ENCODE assay signal across 10 cellular contexts in the genomic region with DNA sequence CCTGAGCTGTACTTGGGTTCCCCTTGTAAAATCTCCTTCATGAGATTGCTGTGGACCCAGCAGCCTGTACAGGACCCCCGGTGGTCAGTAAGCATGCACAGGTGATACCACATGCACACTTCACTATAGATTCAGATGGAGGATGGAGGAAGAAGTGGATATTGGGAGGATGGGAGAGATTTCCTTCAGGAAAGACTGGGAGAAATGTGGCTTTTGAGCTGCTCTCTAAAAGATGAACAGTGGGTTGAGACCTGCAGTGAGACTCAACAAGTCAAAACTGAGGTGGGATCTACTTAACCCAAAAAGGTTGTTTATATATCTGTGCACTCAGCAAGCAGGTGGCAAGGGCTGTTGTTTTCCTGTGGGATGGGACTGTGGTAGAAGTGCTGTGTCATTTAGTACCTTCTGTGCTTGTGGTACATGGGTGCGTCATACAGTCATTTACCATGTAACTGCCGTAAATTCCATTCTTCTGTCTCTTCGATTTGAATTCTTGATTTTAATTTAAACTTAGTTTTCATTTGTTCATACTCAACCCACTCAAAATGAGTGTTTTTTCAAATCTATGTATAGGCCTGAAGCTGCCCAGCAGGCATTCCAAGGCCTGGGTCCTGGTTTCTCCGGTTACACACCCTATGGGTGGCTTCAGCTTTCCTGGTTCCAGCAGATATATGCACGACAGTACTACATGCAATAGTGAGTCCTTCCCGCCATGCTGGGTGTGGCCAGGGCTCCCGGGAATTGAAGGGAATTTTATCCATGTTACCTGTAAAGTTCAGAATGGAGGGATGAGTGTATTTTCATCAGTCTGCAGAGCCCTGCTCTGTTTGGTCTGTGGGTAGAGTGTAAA. TPM values are rescaled to one million over a fixed set of nuclear protein-coding genes. Genes with fewer than 3 reads are reported as not detected.
DNase-seq lines count a peak whose midpoint lies in the region; ATAC-seq and TF ChIP-seq lines count a peak whose summit lies in the region.
"Had no signal": no experiment of that assay in that cellular context is flagged by ENCODE, and none has a peak within 500 bp of the region (broad histone marks: within the 10 kb centered on the region; RNA-seq: fewer than 3 reads in every experiment).

No MANE protein-coding gene starts in this region.

- H3K9me2 ChIP-seq in PC-9 (ENCODE audit: insufficient read depth), result no peaks in the 10 kb centered on the region

- H3K4me1 ChIP-seq in left ventricle myocardium inferior, result peaks cover 58% of the 10 kb centered on the region
- H3K4me1 ChIP-seq in esophagus squamous epithelium, result peaks cover 12 to 66% (median 20%) of the 10 kb centered on the region in 3 donors
- peaks cover 7% of the 10 kb centered on the region for H3K4me1 ChIP-seq in thymus (ENCODE audit: control insufficient read depth, insufficient read depth, low read length)
- H3K4me1 ChIP-seq in PC-9 (replicated peaks; ENCODE audit: insufficient read depth), result peaks cover 23% of the 10 kb centered on the region

- CTCF ChIA-PET in PC-9 (lab: Charles Lee), result interaction anchor here (0.7 kb wide), 1 partner anchor 74 kb away, joined by 5 read pairs; a partner anchor contains a TSS

- peak overlapping the region; percentile 83 for H3K4me3 Mint-ChIP-seq in T-helper 17 cell

- WGBS in esophagus squamous epithelium, 2 donors, result 70 to 78% methylated on average over 7 to 8 of the region's 8 CpGs
- 75% methylated on average over 8 of the region's 8 CpGs for WGBS in thymus

- peaks cover 46% of the 10 kb centered on the region for H3F3A ChIP-seq in PC-9 (ENCODE audit: insufficient read depth, low read depth)

- H3K27me3 Mint-ChIP-seq in T-helper 17 cell, result no peaks in the 10 kb centered on the region

- no peaks in the 10 kb centered on the region for H3K27me3 ChIP-seq in left ventricle myocardium inferior (ENCODE audit: low read depth)
- H3K27me3 ChIP-seq in esophagus squamous epithelium, result no peaks in the 10 kb centered on the region
- H3K27me3 ChIP-seq in thymus (ENCODE audit: control insufficient read depth, insufficient read depth), result no peaks in the 10 kb centered on the region
- no peaks in the 10 kb centered on the region for H3K27me3 ChIP-seq in PC-9 (ENCODE audit: insufficient read depth, low read depth)

- POLR2A ChIA-PET in PC-9 (lab: Charles Lee; ENCODE audit: unreplicated experiment), result no interaction called here

- intact Hi-C loops in Right ventricle myocardium inferior (cut with DNase I), result loop anchor here (10.0 kb wide), 1 partner anchor 246 kb away; a partner anchor contains a TSS
- intact Hi-C loops in left ventricle myocardium inferior (cut with micrococcal nuclease), result no loop called here
- intact Hi-C loops in esophagus squamous epithelium (cut with DNase I), result no loop called here
- intact Hi-C loops in PC-9 (cut with micrococcal nuclease; ENCODE audit: unreplicated experiment), result no loop called here

- no peak overlapping the region for H2AFZ ChIP-seq in PC-9

- TF ChIP-seq CTCF in left ventricle myocardium inferior (IDR thresholded peaks at IDR 0.05; ENCODE audit: borderline replicate concordance), result no peak
- TF ChIP-seq CTCF in esophagus squamous epithelium (IDR thresholded peaks at IDR 0.05), result no peak
- no peak for TF ChIP-seq CTCF in PC-9 (conservative IDR thresholded peaks at IDR 0.05)

- H3K4me2 ChIP-seq in PC-9, result no peak overlapping the region

- peaks cover 95% of the 10 kb centered on the region for H3K36me3 ChIP-seq in left ventricle myocardium inferior
- peaks cover 43 to 92% (median 50%) of the 10 kb centered on the region in 3 donors for H3K36me3 ChIP-seq in esophagus squamous epithelium
- peaks cover 46% of the 10 kb centered on the region for H3K36me3 ChIP-seq in thymus (ENCODE audit: control insufficient read depth, insufficient read depth)
- peaks cover 85% of the 10 kb centered on the region for H3K36me3 ChIP-seq in PC-9 (ENCODE audit: low read depth)

- peaks cover 9% of the 10 kb centered on the region for H3K36me3 Mint-ChIP-seq in T-helper 17 cell (ENCODE audit: low read depth)

- no peak overlapping the region for H3K4me3 ChIP-seq in left ventricle myocardium inferior
- peak overlapping the region in 1 of 4 donors; percentile 8 for H3K4me3 ChIP-seq in esophagus squamous epithelium
- H3K4me3 ChIP-seq in thymus (ENCODE audit: low read length), result no peak overlapping the region
- no peak overlapping the region for H3K4me3 ChIP-seq in PC-9
- H3K4me3 ChIP-seq: HAP-1 had no signal

- H3K4me1 Mint-ChIP-seq in T-helper 17 cell, result peaks cover 50% of the 10 kb centered on the region

- DNase-seq in Right ventricle myocardium inferior (ENCODE audit: missing footprints) (no peak), left ventricle myocardium inferior (no peak), T-helper 17 cell (no peak), esophagus squamous epithelium (lab: John Stamatoyannopoulos, UW) (no peak), PC-9 (no peak), AML-193 (lab: John Stamatoyannopoulos, UW) (no peak)
- DNase-seq: Kasumi-1 had no signal

- TF ChIP-seq POLR2A in esophagus squamous epithelium (IDR thresholded peaks at IDR 0.05), result peak in 1 of 4 donors; percentile 32

- H3K9me3 ChIP-seq in left ventricle myocardium inferior (replicated peaks), result no peaks in the 10 kb centered on the region
- H3K9me3 ChIP-seq in T-helper 17 cell (ENCODE audit: control insufficient read depth, low read length, poor library complexity, severe bottlenecking), result no peaks in the 10 kb centered on the region
- no peaks in the 10 kb centered on the region for H3K9me3 ChIP-seq in esophagus squamous epithelium
- no peaks in the 10 kb centered on the region for H3K9me3 ChIP-seq in thymus (ENCODE audit: control insufficient read depth)
- no peaks in the 10 kb centered on the region for H3K9me3 ChIP-seq in PC-9 (ENCODE audit: insufficient read depth, low read depth)
- H3K9me3 ChIP-seq: HAP-1 had no signal

- ATAC-seq in Right ventricle myocardium inferior (peak; percentile 16), T-helper 17 cell (peak; percentile 81), GM21381 (IDR thresholded peaks at IDR 0.05; ENCODE audit: unreplicated experiment) (no peak)

- H3K27ac ChIP-seq in left ventricle myocardium inferior (replicated peaks), result no peak overlapping the region
- peak overlapping the region in 3 of 4 donors; percentile 11 to 30 (median 23) for H3K27ac ChIP-seq in esophagus squamous epithelium
- peak overlapping the region; percentile 36 for H3K27ac ChIP-seq in thymus (ENCODE audit: low read depth)
- H3K27ac ChIP-seq in PC-9, result no peak overlapping the region

- peaks cover 31% of the 10 kb centered on the region for H3K79me2 ChIP-seq in PC-9 (ENCODE audit: low read depth)

- H3K27ac Mint-ChIP-seq in T-helper 17 cell, result peak overlapping the region; percentile 93

- no TSS peak for BruUV-seq in PC-9 (replicated peaks; lab: Mats Ljungman, UMichigan)

- H4K20me1 ChIP-seq in PC-9 (ENCODE audit: insufficient read depth), result peaks cover 58% of the 10 kb centered on the region

RNA-seq across cellular contexts. Expression of a gene that starts 6.9 kb away (rescaled TPM):
- total RNA-seq in Right ventricle myocardium inferior (114 TPM), left ventricle myocardium inferior (119 TPM), T-helper 17 cell (100 to 1,000 TPM; 225 to 255 TPM), esophagus squamous epithelium (10 to 100 TPM; 40.6 to 81.3 (median 43.9) TPM), PC-9 (2021) (23.5 and 35.3 TPM in 2 replicates)
- polyA plus RNA-seq in thymus, result 105 TPM

RNA-seq across cellular contexts. Expression of a gene that starts 22.9 kb away (rescaled TPM):
- total RNA-seq in Right ventricle myocardium inferior, result 0.32 TPM
- 0.16 TPM for total RNA-seq in left ventricle myocardium inferior
- 1 to 10 TPM in 1 of 2 donors, not detected in 1; 2.3 TPM for total RNA-seq in T-helper 17 cell
- under 1 TPM in 3 of 4 donors, not detected in 1; 0.19 to 0.32 (median 0.31) TPM for total RNA-seq in esophagus squamous epithelium
- polyA plus RNA-seq in thymus, result 1.8 TPM
- not detected in 2 replicates for total RNA-seq in PC-9 (2021)

RNA-seq across cellular contexts. Expression of a gene that starts 50.5 kb away (rescaled TPM):
- total RNA-seq in Right ventricle myocardium inferior (8.6 TPM), left ventricle myocardium inferior (6.6 TPM), T-helper 17 cell (100 to 1,000 TPM; 381 to 578 TPM), esophagus squamous epithelium (10 to 100 TPM in 3 of 4 donors, 1 to 10 TPM in 1; 7.7 to 25.2 (median 14.1) TPM), PC-9 (2021) (21.9 and 29.7 TPM in 2 replicates)
- 63.9 TPM for polyA plus RNA-seq in thymus

Comparison
In these comparisons a context has a peak if more than half of its experiments do, and no peak if none do; other contexts are left out.
1. H3K27ac ChIP-seq: peak in esophagus squamous epithelium (3 of 4) and thymus (single experiment); none in left ventricle myocardium inferior (single experiment) and PC-9 (single experiment).
2. RNA of a gene that starts 50.5 kb away (total RNA-seq): 381 to 578 TPM in T-helper 17 cell; 21.9 to 29.7 TPM in PC-9, 7.7 to 25.2 TPM in esophagus squamous epithelium, 8.6 TPM in Right ventricle myocardium inferior (single experiment) and 6.6 TPM in left ventricle myocardium inferior (single experiment); every median in the first group is over 10 times any median in the second.